Comparison of ENCODE assay signal across 8 cellular contexts in genomic region chr2:68837164-68837860, GRCh38. TPM values are rescaled to one million over a fixed set of nuclear protein-coding genes. Genes with fewer than 3 reads are reported as not detected.
DNase-seq lines count a peak whose midpoint lies in the region; ATAC-seq and TF ChIP-seq lines count a peak whose summit lies in the region.

No MANE protein-coding gene starts in this region.

- H3K4me3 ChIP-seq in H7 (ENCODE audit: insufficient read depth, low read depth, low read length) (no peak overlapping the region), hepatocyte (no peak overlapping the region)

- ATAC-seq in GM21576 (IDR thresholded peaks at IDR 0.05; ENCODE audit: unreplicated experiment), result no peak
- no peak for ATAC-seq in GM18517 (IDR thresholded peaks at IDR 0.05; ENCODE audit: unreplicated experiment)

- peak; percentile 55 for TF ChIP-seq CTCF in hepatocyte (IDR thresholded peaks at IDR 0.05; ENCODE audit: poor library complexity)

- no peaks in the 10 kb centered on the region for H4K20me1 ChIP-seq in hepatocyte (ENCODE audit: insufficient read depth, poor library complexity, severe bottlenecking)

- WGBS in hepatocyte (ENCODE audit: low lambda C conversion rate, missing lambda C conversion rate), result 69% methylated on average over 15 of the region's 15 CpGs

- H3K4me1 ChIP-seq in hepatocyte (ENCODE audit: insufficient read depth), result no peaks in the 10 kb centered on the region

- H2AFZ ChIP-seq in hepatocyte, result no peak overlapping the region

- H3K36me3 ChIP-seq in H7 (replicated peaks; ENCODE audit: control insufficient read depth, insufficient read depth, low read length) (no peaks in the 10 kb centered on the region), hepatocyte (replicated peaks; ENCODE audit: insufficient read depth, low read depth) (no peaks in the 10 kb centered on the region)

- no peak overlapping the region for H3K4me2 ChIP-seq in hepatocyte

- no peaks in the 10 kb centered on the region for H3K9me3 ChIP-seq in hepatocyte (ENCODE audit: low read depth)

- H3K9me2 ChIP-seq in hepatocyte (replicated peaks; ENCODE audit: insufficient read depth), result no peaks in the 10 kb centered on the region

- no peak overlapping the region for H3K27ac ChIP-seq in hepatocyte

- DNase-seq in H7, result peak; percentile 77
- peak; percentile 83 for DNase-seq in RPMI8226
- peak; percentile 78 for DNase-seq in activated naive CD4-positive, alpha-beta T cell treated with anti-CD3 and anti-CD28 coated beads, Interleukin-2, amount 50 U/mL, for 16 hours
- peak; percentile 75 for DNase-seq in hepatocyte (ENCODE audit: low spot score)
- peak; percentile 74 to 76 for DNase-seq in stimulated activated CD4-positive, alpha-beta T cell treated with anti-CD3 and anti-CD28 coated beads, Interleukin-2, amount 100 ng/mL, for 24 hours
- no peak for DNase-seq in NCI-H2107 (lab: John Stamatoyannopoulos, UW)

- H3K79me2 ChIP-seq in hepatocyte, result no peaks in the 10 kb centered on the region

- no peaks in the 10 kb centered on the region for H3K27me3 ChIP-seq in H7 (ENCODE audit: control insufficient read depth, insufficient read depth, low read length)
- H3K27me3 ChIP-seq in hepatocyte, result no peaks in the 10 kb centered on the region

RNA-seq across cellular contexts. Expression of gene BMP10, which starts 33.9 kb away (rescaled TPM):
- not detected in 2 replicates for total RNA-seq in H7 (2014; rRNA removed; shearing (Covaris generic))
- total RNA-seq in hepatocyte, result 0.12 and 0.27 TPM in 2 replicates
- not detected in 2 replicates for polyA plus RNA-seq in hepatocyte
